32 cellular contexts compared by ENCODE assay signal in genomic region chr5:169190860-169191259, GRCh38.
DNase-seq lines count a peak whose midpoint lies in the region; ATAC-seq and TF ChIP-seq lines count a peak whose summit lies in the region.
"Had no signal": no experiment of that assay in that cellular context is flagged by ENCODE, and none has a peak within 500 bp of the region (broad histone marks: within the 10 kb centered on the region; RNA-seq: fewer than 3 reads in every experiment).

No MANE protein-coding gene starts in this region.

- DNase-seq in left ventricle myocardium superior (no peak), cardiac septum (ENCODE audit: low spot score) (no peak), adrenal gland (peak in 4 of 7 donors; percentile 26 to 59 (median 38)), fibroblast of pulmonary artery (ENCODE audit: low read depth) (peak; percentile 50), NCI-H2107 (lab: John Stamatoyannopoulos, UW) (no peak), HEK293T (ENCODE audit: extremely low spot score) (no peak)
- no peak for DNase-seq in effector CD8-positive, alpha-beta T cell (lab: John Stamatoyannopoulos, UW)
- DNase-seq: ACHN; activated CD4-positive, alpha-beta T cell treated with anti-CD3 and anti-CD28 coated beads for 48 hours; activated CD8-positive, alpha-beta memory T cell treated with anti-CD3 and anti-CD28 coated beads for 24 hours; activated gamma-delta T cell; activated naive CD8-positive, alpha-beta T cell treated with anti-CD3 and anti-CD28 coated beads for 36 hours; cerebellar nuclear complex; dorsolateral prefrontal cortex; HCEC 1CT; midbrain; MM.1S; naive thymus-derived CD4-positive, alpha-beta T cell; NCI-H1436; NCI-H2081 treated with DMSO at 0.1 percent for 48 hours; NCI-H82; stimulated activated CD4-positive, alpha-beta T cell treated with anti-CD3 and anti-CD28 coated beads, Interleukin-12 subunit alpha, Interleukin-12 subunit beta, amount 100 ng/mL, for 4 hours; stimulated activated CD4-positive, alpha-beta T cell treated with anti-CD3 and anti-CD28 coated beads, Interleukin-2, amount 100 ng/mL, for 48 hours; stimulated activated naive CD8-positive, alpha-beta T cell treated with anti-CD3 and anti-CD28 coated beads, Interleukin-15, amount 100 ng/mL, for 72 hours; T-helper 9 cell; tibial artery; WERI-Rb-1 had no signal

- peaks cover 0 to 3% of the 10 kb centered on the region in 2 donors for H3K4me1 ChIP-seq in adrenal gland (replicated peaks in 1 of 2)
- H3K4me1 ChIP-seq: BLaER1, vagina had no signal

- 58 to 78% (median 71%) methylated on average over 1 of the region's 1 CpG for WGBS in adrenal gland, 4 donors

- H3K4me3 ChIP-seq in adrenal gland (no peak overlapping the region), fibroblast of pulmonary artery (replicated peaks; ENCODE audit: low read depth, low read length) (no peak overlapping the region)
- H3K4me3 ChIP-seq: BLaER1, dorsolateral prefrontal cortex, tibial artery, vagina had no signal

- H3K9me3 ChIP-seq in adrenal gland (replicated peaks in 1 of 3), result no peaks in the 10 kb centered on the region
- H3K9me3 ChIP-seq: BLaER1, tibial artery, vagina had no signal

- H3K36me3 ChIP-seq in adrenal gland (replicated peaks in 1 of 2), result no peaks in the 10 kb centered on the region
- H3K36me3 ChIP-seq: BLaER1, tibial artery, vagina, WERI-Rb-1 had no signal

- POLR2A ChIA-PET in HEK293T (lab: Yijun Ruan, JAX), result no interaction called here

- no peak for TF ChIP-seq POLR2A in adrenal gland (IDR thresholded peaks at IDR 0.05)

- no peaks in the 10 kb centered on the region for H3K27me3 ChIP-seq in adrenal gland
- H3K27me3 ChIP-seq: BLaER1, dorsolateral prefrontal cortex, tibial artery, vagina had no signal

- intact Hi-C loops in left ventricle myocardium superior (cut with micrococcal nuclease), result no loop called here
- intact Hi-C loops in cardiac septum (cut with DNase I), result no loop called here
- intact Hi-C loops in adrenal gland (cut with DNase I), result no loop called here

- CTCF ChIA-PET in HEK293T (lab: Yijun Ruan, JAX), result interaction anchor here (0.5 kb wide), 1 partner anchor 1062 kb away, joined by 3 read pairs; no protein-coding TSS in a partner anchor

- H3K27ac ChIP-seq in adrenal gland, result no peak overlapping the region
- H3K27ac ChIP-seq: BLaER1, dorsolateral prefrontal cortex, KMS-11, vagina, WERI-Rb-1 had no signal

- TF ChIP-seq CTCF in adrenal gland (IDR thresholded peaks at IDR 0.05) (no peak), fibroblast of pulmonary artery (IDR thresholded peaks at IDR 0.05; ENCODE audit: low read length, missing control alignments) (no peak)

- peak; percentile 72 for ATAC-seq in left ventricle myocardium superior
- no peak for ATAC-seq in HG03354 (IDR thresholded peaks at IDR 0.05; ENCODE audit: poor library complexity, severe bottlenecking, unreplicated experiment)
- ATAC-seq: naive thymus-derived CD4-positive, alpha-beta T cell; sciatic nerve; stimulated activated naive CD8-positive, alpha-beta T cell treated with anti-CD3 and anti-CD28 coated beads, Interleukin-15, amount 100 ng/mL, for 72 hours had no signal

TF ChIP-seq in HEK293T, 16 proteins besides CTCF, POLR2A, EP300 and RAD21:
- TF ChIP-seq NFRKB (IDR thresholded peaks at IDR 0.05) (no peak), FOXM1 (IDR thresholded peaks at IDR 0.05; ENCODE audit: borderline replicate concordance) (no peak), TARDBP (IDR thresholded peaks at IDR 0.05) (no peak), ZNF384 (IDR thresholded peaks at IDR 0.05) (no peak), FOXK2 (IDR thresholded peaks at IDR 0.05) (no peak), CTBP1 (IDR thresholded peaks at IDR 0.05; ENCODE audit: borderline replicate concordance) (no peak)
TF ChIP-seq in HEK293T: peak in this region for 0.

Comparison
In these comparisons a context has a peak if more than half of its experiments do, and no peak if none do; other contexts are left out.
1. DNase-seq: peak in adrenal gland (4 of 7) and fibroblast of pulmonary artery (single experiment); none in left ventricle myocardium superior (single experiment), cardiac septum (single experiment), NCI-H2107 (single experiment), HEK293T (single experiment) and effector CD8-positive, alpha-beta T cell (single experiment).